33 cellular contexts compared by ENCODE assay signal in genomic region chr4:184190711-184191110, GRCh38. TPM values are rescaled to one million over a fixed set of nuclear protein-coding genes. Genes with fewer than 3 reads are reported as not detected.
"Had no signal": no experiment of that assay in that cellular context is flagged by ENCODE, and none has a peak within 500 bp of the region (broad histone marks: within the 10 kb centered on the region; RNA-seq: fewer than 3 reads in every experiment).

No MANE protein-coding gene starts in this region.

- ATAC-seq: body of pancreas; esophagus mucosa; heart left ventricle; mucosa of descending colon; natural killer cell treated with Interleukin-12 subunit alpha and Interleukin-12 subunit beta and Interleukin-15 and Interleukin-18, amount 100 ng/mL, for 72 hours; stimulated activated memory B cell treated with anti-CD40 and anti-IgM and Interleukin-4, amounts not matched to agents 10 μg/mL and 1 μg/mL and 100 μg/mL, for 72 hours had no signal

- H3K9me3 ChIP-seq: body of pancreas, heart left ventricle, mucosa of descending colon, prostate gland, stomach, testis, vagina had no signal

- H3K9me3 Mint-ChIP-seq: immature natural killer cell; natural killer cell treated with Interleukin-12 subunit alpha and Interleukin-12 subunit beta and Interleukin-15 and Interleukin-18, amount 100 ng/mL, for 72 hours; stimulated activated memory B cell treated with anti-CD40 and anti-IgM and Interleukin-4, amounts not matched to agents 10 μg/mL and 1 μg/mL and 100 μg/mL, for 72 hours; T-helper 1 cell treated with Interleukin-12 subunit alpha and Interleukin-12 subunit beta and Interleukin-4 antibody, amounts not matched to agents 30 μg/mL and 1 μg/mL, for 36 hours had no signal

- H3K36me3 ChIP-seq: heart left ventricle, prostate gland, stomach, vagina had no signal

- H3K4me2 ChIP-seq: smooth muscle cell had no signal

- H3K27me3 ChIP-seq: body of pancreas, heart left ventricle, stomach, testis, vagina had no signal

- H3K27me3 Mint-ChIP-seq: activated naive CD8-positive, alpha-beta T cell; type B pancreatic cell had no signal

- H3K27ac Mint-ChIP-seq: activated naive CD8-positive, alpha-beta T cell; endodermal cell; immature natural killer cell; stimulated activated memory B cell treated with anti-CD40 and anti-IgM and Interleukin-4, amounts not matched to agents 10 μg/mL and 1 μg/mL and 100 μg/mL, for 72 hours; T-helper 1 cell treated with Interleukin-12 subunit alpha and Interleukin-12 subunit beta and Interleukin-4 antibody, amounts not matched to agents 30 μg/mL and 1 μg/mL, for 36 hours had no signal

- H3K4me1 ChIP-seq: body of pancreas, prostate gland, stomach, testis, vagina had no signal

- DNase-seq: activated CD4-positive, alpha-beta T cell treated with anti-CD3 and anti-CD28 coated beads for 4 hours; activated CD4-positive, alpha-beta T cell treated with anti-CD3 and anti-CD28 coated beads, Interleukin-2, amount 50 U/mL, for 4 hours; activated effector memory CD4-positive, alpha-beta T cell treated with Interleukin-2 at 50 U/mL for 16 hours; activated naive CD4-positive, alpha-beta T cell treated with Interleukin-2 at 50 U/mL for 16 hours; activated T-cell treated with anti-CD3 and anti-CD28 coated beads for 4 hours; aorta; body of pancreas; endodermal cell; foreskin fibroblast; heart left ventricle; immature natural killer cell; kidney glomerular epithelial cell; mesenchymal stem cell; mucosa of descending colon; stimulated activated CD4-positive, alpha-beta T cell treated with anti-CD3 and anti-CD28 coated beads, Interleukin-1b, Interleukin-23, amount 100 ng/mL, for 48 hours; stimulated activated CD4-positive, alpha-beta T cell treated with anti-CD3 and anti-CD28 coated beads, Interleukin-4, amount 100 ng/mL, for 4 hours; stimulated activated CD8-positive, alpha-beta memory T cell treated with anti-CD3 and anti-CD28 coated beads, Interleukin-4, amount 100 ng/mL, for 48 hours; stomach; T-helper 9 cell; testis had no signal

- H3K4me1 Mint-ChIP-seq: immature natural killer cell; stimulated activated memory B cell treated with anti-CD40 and anti-IgM and Interleukin-4, amounts not matched to agents 10 μg/mL and 1 μg/mL and 100 μg/mL, for 72 hours had no signal

- H3K4me3 Mint-ChIP-seq: activated naive CD8-positive, alpha-beta T cell; endodermal cell; immature natural killer cell; natural killer cell treated with Interleukin-12 subunit alpha and Interleukin-12 subunit beta and Interleukin-15 and Interleukin-18, amount 100 ng/mL, for 72 hours; stimulated activated memory B cell treated with anti-CD40 and anti-IgM and Interleukin-4, amounts not matched to agents 10 μg/mL and 1 μg/mL and 100 μg/mL, for 72 hours; T-helper 1 cell treated with Interleukin-12 subunit alpha and Interleukin-12 subunit beta and Interleukin-4 antibody, amounts not matched to agents 30 μg/mL and 1 μg/mL, for 36 hours; type B pancreatic cell had no signal

- H3K4me3 ChIP-seq: body of pancreas, heart left ventricle, mucosa of descending colon, prostate gland, smooth muscle cell, stomach, testis, vagina had no signal

- H3K36me3 Mint-ChIP-seq: activated naive CD8-positive, alpha-beta T cell; immature natural killer cell; natural killer cell treated with Interleukin-12 subunit alpha and Interleukin-12 subunit beta and Interleukin-15 and Interleukin-18, amount 100 ng/mL, for 72 hours; stimulated activated memory B cell treated with anti-CD40 and anti-IgM and Interleukin-4, amounts not matched to agents 10 μg/mL and 1 μg/mL and 100 μg/mL, for 72 hours; type B pancreatic cell had no signal

- H3K27ac ChIP-seq: body of pancreas, heart left ventricle, prostate gland, stomach, testis, vagina, VCaP had no signal

RNA-seq across cellular contexts. Expression of gene ENPP6, which starts 27.0 kb away (rescaled TPM):
- total RNA-seq: body of pancreas, chondrocyte, esophagus mucosa, myocyte, osteocyte, smooth muscle cell had no signal
- polyA plus RNA-seq: smooth muscle cell had no signal
